In genomic region chr14:98223709-98224108, GRCh38 we compare ENCODE assay signal across 8 cellular contexts.
DNase-seq lines count a peak whose midpoint lies in the region.
"Not testable (repeated sequence)": the region's sequence is repeated elsewhere in the genome, so short reads cannot be mapped to it uniquely, and the experiment has no call there.

No MANE protein-coding gene starts in this region.

- H3K27ac ChIP-seq in KOPT-K1 (ENCODE audit: low read depth, low read length, poor library complexity, severe bottlenecking), result peak overlapping the region; percentile 100

- H3K4me3 Mint-ChIP-seq in activated CD4-positive, alpha-beta memory T cell treated with anti-CD3 and anti-CD28 coated beads for 36 hours, result peak overlapping the region; percentile 31
- H3K4me3 Mint-ChIP-seq in activated naive CD8-positive, alpha-beta T cell, result peak overlapping the region; percentile 27
- H3K4me3 Mint-ChIP-seq in immature natural killer cell, result not testable (repeated sequence)

- intact Hi-C loops in activated CD4-positive, alpha-beta memory T cell treated with anti-CD3 and anti-CD28 coated beads for 36 hours (cut with micrococcal nuclease), result loop anchor here (1.0 to 5.0 kb wide), 4 partner anchors 11 to 1049 kb away; partner anchors contain the start of gene BCL11B

- H3K9me3 ChIP-seq in KOPT-K1 (ENCODE audit: insufficient read depth, low read length, poor library complexity, severe bottlenecking), result not testable (repeated sequence)

- peak overlapping the region; percentile 82 for H3K27ac Mint-ChIP-seq in activated CD4-positive, alpha-beta memory T cell treated with anti-CD3 and anti-CD28 coated beads for 36 hours
- peak overlapping the region; percentile 90 for H3K27ac Mint-ChIP-seq in activated naive CD8-positive, alpha-beta T cell
- peak overlapping the region in 4 of 6 donors; percentile 46 to 82 (median 64) for H3K27ac Mint-ChIP-seq in immature natural killer cell

- H3K36me3 ChIP-seq in KOPT-K1 (ENCODE audit: insufficient read depth, low read length), result not testable (repeated sequence)

- POLR2A ChIA-PET in activated CD4-positive, alpha-beta memory T cell treated with anti-CD3 and anti-CD28 coated beads for 36 hours (lab: Charles Lee), result interaction anchor here (0.7 to 1.3 kb wide), 4 partner anchors 13 to 82 kb away, joined by 3 to 6 read pairs (median 4); no protein-coding TSS in a partner anchor

- CTCF ChIA-PET in activated CD4-positive, alpha-beta memory T cell treated with anti-CD3 and anti-CD28 coated beads for 36 hours (lab: Charles Lee), result interaction anchor here (1.9 kb wide), 1 partner anchor 13 kb away, joined by 7 read pairs; no protein-coding TSS in a partner anchor

- not testable (repeated sequence) for H3K36me3 Mint-ChIP-seq in activated CD4-positive, alpha-beta memory T cell treated with anti-CD3 and anti-CD28 coated beads for 36 hours; activated naive CD8-positive, alpha-beta T cell; immature natural killer cell

- H3K27me3 Mint-ChIP-seq in activated CD4-positive, alpha-beta memory T cell treated with anti-CD3 and anti-CD28 coated beads for 36 hours; activated naive CD8-positive, alpha-beta T cell; immature natural killer cell (ENCODE audit: low read depth in 3 of 3): not testable (repeated sequence)

- DNase-seq in CD1c-positive myeloid dendritic cell (ENCODE audit: extremely low spot score), result peak; percentile 4
- peak; percentile 55 for DNase-seq in T-helper 22 cell (ENCODE audit: low read depth)
- DNase-seq in activated CD4-positive, alpha-beta memory T cell treated with anti-CD3 and anti-CD28 coated beads for 36 hours, result peak; percentile 59
- peak; percentile 26 for DNase-seq in activated T-helper 1 cell treated with Interleukin-2 at 50 U/mL for 16 hours (ENCODE audit: low read depth)
- DNase-seq in immature natural killer cell, result not testable (repeated sequence)
- DNase-seq in stimulated activated CD8-positive, alpha-beta memory T cell treated with anti-CD3 and anti-CD28 coated beads, Interleukin-15, amount 100 ng/mL, for 1 hour (ENCODE audit: low read depth), result peak; percentile 6

- H3K4me1 Mint-ChIP-seq in activated CD4-positive, alpha-beta memory T cell treated with anti-CD3 and anti-CD28 coated beads for 36 hours (ENCODE audit: low read depth), result peaks cover 69% of the 10 kb centered on the region
- peaks cover 75% of the 10 kb centered on the region for H3K4me1 Mint-ChIP-seq in activated naive CD8-positive, alpha-beta T cell (ENCODE audit: low read depth)
- H3K4me1 Mint-ChIP-seq in immature natural killer cell, result peaks cover 15 to 21% of the 10 kb centered on the region in 2 donors

- H3K9me3 Mint-ChIP-seq in activated CD4-positive, alpha-beta memory T cell treated with anti-CD3 and anti-CD28 coated beads for 36 hours; activated naive CD8-positive, alpha-beta T cell (ENCODE audit: low read depth); immature natural killer cell: not testable (repeated sequence)
